39 cellular contexts compared by ENCODE assay signal in the genomic region with DNA sequence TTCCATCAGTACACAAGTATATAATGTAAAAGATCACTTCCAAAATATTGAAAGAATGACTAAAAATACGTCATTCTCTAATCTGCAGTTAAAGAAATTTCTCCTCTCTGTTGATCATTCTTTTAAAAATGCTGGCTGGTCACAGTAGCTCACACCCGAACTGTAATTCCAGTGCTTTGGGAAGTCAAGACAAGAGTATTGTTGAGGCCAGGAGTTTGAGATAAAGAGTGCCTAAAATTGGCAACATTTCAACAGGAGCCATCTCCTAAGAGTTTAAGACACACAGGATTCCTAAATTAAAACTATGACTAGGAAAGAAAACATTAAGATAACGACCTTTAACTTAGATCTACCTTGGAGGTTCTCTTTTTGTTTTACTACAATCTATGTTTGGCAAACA. TPM values are rescaled to one million over a fixed set of nuclear protein-coding genes. Genes with fewer than 3 reads are reported as not detected.
"Had no signal": no experiment of that assay in that cellular context is flagged by ENCODE, and none has a peak within 500 bp of the region (broad histone marks: within the 10 kb centered on the region; RNA-seq: fewer than 3 reads in every experiment).

No MANE protein-coding gene starts in this region.

- H3K36me3 Mint-ChIP-seq: brain; natural killer cell treated with Interleukin-12 subunit alpha and Interleukin-12 subunit beta and Interleukin-15 and Interleukin-18, amount 100 ng/mL, for 72 hours; type B pancreatic cell had no signal

- H3K36me3 ChIP-seq: ascending aorta, gastroesophageal sphincter, heart left ventricle, lower lobe of right lung, ovary, prostate gland, sigmoid colon, thoracic aorta, uterus had no signal

- H3K9me3 ChIP-seq: ascending aorta, gastroesophageal sphincter, heart left ventricle, lower lobe of right lung, ovary, prostate gland, sigmoid colon, thoracic aorta, uterus had no signal

- H3K9me3 Mint-ChIP-seq: activated naive CD4-positive, alpha-beta T cell treated with anti-CD3 and anti-CD28 coated beads, Interleukin-2, amount 10 ng/mL, durations not matched to agents 7 days and 5 days; activated T-cell treated with anti-CD3 and anti-CD28 coated beads, Interleukin-2, amount 50 U/mL, for 24 hours; effector memory CD8-positive, alpha-beta T cell; natural killer cell treated with Interleukin-12 subunit alpha and Interleukin-12 subunit beta and Interleukin-15 and Interleukin-18, amount 100 ng/mL, for 72 hours; type B pancreatic cell had no signal

- H3K27me3 ChIP-seq: ascending aorta, gastroesophageal sphincter, heart left ventricle, ovary, sigmoid colon, uterus had no signal

- H3K27ac Mint-ChIP-seq: activated naive CD4-positive, alpha-beta T cell treated with anti-CD3 and anti-CD28 coated beads, Interleukin-2, amount 10 ng/mL, durations not matched to agents 7 days and 5 days; activated naive CD8-positive, alpha-beta T cell treated with anti-CD3 and anti-CD28 coated beads, Interleukin-2, amount 10 ng/mL, durations not matched to agents 7 days and 5 days; activated T-cell treated with anti-CD3 and anti-CD28 coated beads, Interleukin-2, amount 50 U/mL, for 24 hours; brain; effector memory CD8-positive, alpha-beta T cell; type B pancreatic cell had no signal

- DNase-seq: activated CD4-positive, alpha-beta T cell treated with anti-CD3 and anti-CD28 coated beads for 48 hours; activated CD4-positive, alpha-beta T cell treated with anti-CD3 and anti-CD28 coated beads, Interleukin-2, amount 50 U/mL, for 48 hours; activated CD8-positive, alpha-beta memory T cell treated with anti-CD3 and anti-CD28 coated beads, Interleukin-2, amount 50 U/mL, for 48 hours; activated gamma-delta T cell; activated naive CD4-positive, alpha-beta T cell treated with anti-CD3 and anti-CD28 coated beads, Interleukin-2, amount 10 ng/mL, durations not matched to agents 7 days and 5 days; activated naive CD8-positive, alpha-beta T cell treated with anti-CD3 and anti-CD28 coated beads, Interleukin-2, amount 10 ng/mL, durations not matched to agents 7 days and 5 days; activated T-cell treated with anti-CD3 and anti-CD28 coated beads, Interleukin-2, amount 50 U/mL, for 24 hours; effector memory CD8-positive, alpha-beta T cell; erythroblast; heart left ventricle; kidney glomerular epithelial cell; lower lobe of right lung; mesendoderm; ovary; retina; sigmoid colon; small intestine; stimulated activated CD4-positive, alpha-beta T cell treated with anti-CD3 and anti-CD28 coated beads, Interleukin-1b, Interleukin-23, amount 100 ng/mL, for 48 hours; stimulated activated naive CD8-positive, alpha-beta T cell treated with anti-CD3 and anti-CD28 coated beads, Interleukin-15, Interleukin-2, amounts not matched to agents 100 U/mL and 50 U/mL, for 24 hours; T-helper 9 cell; uterus had no signal

- H3K4me1 ChIP-seq: prostate gland, uterus had no signal

- H3K4me3 Mint-ChIP-seq: activated naive CD4-positive, alpha-beta T cell treated with anti-CD3 and anti-CD28 coated beads, Interleukin-2, amount 10 ng/mL, durations not matched to agents 7 days and 5 days; activated naive CD8-positive, alpha-beta T cell treated with anti-CD3 and anti-CD28 coated beads, Interleukin-2, amount 10 ng/mL, durations not matched to agents 7 days and 5 days; activated T-cell treated with anti-CD3 and anti-CD28 coated beads, Interleukin-2, amount 50 U/mL, for 24 hours; effector memory CD8-positive, alpha-beta T cell; natural killer cell treated with Interleukin-12 subunit alpha and Interleukin-12 subunit beta and Interleukin-15 and Interleukin-18, amount 100 ng/mL, for 72 hours; type B pancreatic cell had no signal

- H3K27me3 Mint-ChIP-seq: activated naive CD8-positive, alpha-beta T cell treated with anti-CD3 and anti-CD28 coated beads, Interleukin-2, amount 10 ng/mL, durations not matched to agents 7 days and 5 days; activated T-cell treated with anti-CD3 and anti-CD28 coated beads, Interleukin-2, amount 50 U/mL, for 24 hours; effector memory CD8-positive, alpha-beta T cell; natural killer cell treated with Interleukin-12 subunit alpha and Interleukin-12 subunit beta and Interleukin-15 and Interleukin-18, amount 100 ng/mL, for 72 hours had no signal

- H3K27ac ChIP-seq: ascending aorta, coronary artery, gastroesophageal sphincter, lower lobe of right lung, ovary, prostate gland, sigmoid colon, thoracic aorta, uterus, VCaP had no signal

- H3K4me3 ChIP-seq: ascending aorta, coronary artery, gastroesophageal sphincter, heart left ventricle, lower lobe of right lung, ovary, prostate gland, sigmoid colon, thoracic aorta, uterus had no signal

- FAIRE-seq: small intestine, TTC549 had no signal

RNA-seq across cellular contexts. Expression of gene CHCT1, which starts 25.9 kb away (rescaled TPM):
- total RNA-seq: activated naive CD8-positive, alpha-beta T cell treated with anti-CD3 and anti-CD28 coated beads, Interleukin-2, amount 10 ng/mL, durations not matched to agents 7 days and 5 days; ascending aorta; cardiac septum; cerebellum; fibroblast of lung; fibroblast of villous mesenchyme; gastroesophageal sphincter; left lobe of liver; lower lobe of right lung; mononuclear cell; natural killer cell treated with Interleukin-12 subunit alpha and Interleukin-12 subunit beta and Interleukin-15 and Interleukin-18, amount 100 ng/mL, for 72 hours; ovary; sigmoid colon; subcutaneous adipose tissue; T-helper 1 cell treated with Interleukin-12 subunit alpha and Interleukin-12 subunit beta and Interleukin-4 antibody, amounts not matched to agents 30 ng/mL and 1 ng/mL, for 36 hours; thoracic aorta; uterus had no signal
- polyA plus RNA-seq: fibroblast of lung, heart left ventricle, sigmoid colon had no signal
